8 cellular contexts compared by ENCODE assay signal in the genomic region with DNA sequence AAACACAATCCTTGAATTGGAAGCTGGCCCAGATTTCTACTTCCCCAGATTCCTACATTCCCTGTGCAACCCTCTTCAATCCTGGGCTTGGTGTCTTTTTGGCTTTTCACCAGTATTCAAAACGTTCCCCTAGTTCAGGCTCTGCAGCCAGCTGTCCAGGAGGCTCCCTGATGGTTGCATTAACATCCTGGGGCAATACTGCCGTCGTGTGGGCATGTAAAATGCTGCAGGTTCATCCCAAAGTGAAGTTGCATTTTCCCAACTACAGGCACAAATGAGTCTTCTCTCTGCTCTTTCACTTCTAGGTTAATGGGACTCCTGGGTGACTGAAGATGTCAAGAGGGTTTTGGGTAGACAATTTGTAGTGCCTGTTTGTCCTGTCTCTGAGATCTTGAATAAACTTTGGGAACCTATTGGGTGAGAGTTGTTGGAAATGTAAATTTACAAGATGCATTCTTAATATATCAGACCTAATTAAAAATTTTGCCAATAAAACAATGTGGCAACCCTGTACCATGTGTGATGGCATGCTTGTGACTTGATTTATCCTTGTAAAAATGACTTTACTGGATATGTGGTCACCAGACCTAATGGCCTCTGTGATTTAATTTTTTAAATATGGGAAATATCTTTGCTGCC. TPM values are rescaled to one million over a fixed set of nuclear protein-coding genes. Genes with fewer than 3 reads are reported as not detected.
A peak's percentile ranks its signal among the peaks of the same experiment; 100 is the strongest.
DNase-seq lines count a peak whose midpoint lies in the region; ATAC-seq and TF ChIP-seq lines count a peak whose summit lies in the region.

No MANE protein-coding gene starts in this region.

- no peak overlapping the region for H4K91ac ChIP-seq in trophoblast cell (ENCODE audit: low read depth, low read length)

- intact Hi-C loops in activated CD4-positive, alpha-beta T cell treated with anti-CD3 and anti-CD28 coated beads for 36 hours (cut with DNase I, micrococcal nuclease), result loop anchor here (5.0 kb wide), 1 partner anchor 685 kb away; no protein-coding TSS in a partner anchor
- intact Hi-C loops in posterior vena cava (cut with DNase I), result no loop called here

- H3K27me3 ChIP-seq in trophoblast cell (ENCODE audit: insufficient read depth, low read length), result no peaks in the 10 kb centered on the region

- no peaks in the 10 kb centered on the region for H3K9me3 ChIP-seq in trophoblast cell (ENCODE audit: insufficient read depth, low read depth, low read length)

- no peak for ATAC-seq in activated CD4-positive, alpha-beta T cell treated with anti-CD3 and anti-CD28 coated beads for 36 hours
- no peak for ATAC-seq in effector memory CD8-positive, alpha-beta T cell (replicated peaks)
- no peak for ATAC-seq in GM21737 (IDR thresholded peaks at IDR 0.05; ENCODE audit: unreplicated experiment)

- no peak overlapping the region for H3K18ac ChIP-seq in trophoblast cell (ENCODE audit: low read length)

- H2AK5ac ChIP-seq in trophoblast cell (ENCODE audit: low read length), result no peak overlapping the region

- H4K12ac ChIP-seq in trophoblast cell (ENCODE audit: low read depth, low read length), result no peak overlapping the region

- no peaks in the 10 kb centered on the region for H3K79me2 ChIP-seq in trophoblast cell (ENCODE audit: control insufficient read depth, insufficient read depth, low read length, poor library complexity)

- H3K4ac ChIP-seq in trophoblast cell (ENCODE audit: low read depth, low read length), result no peak overlapping the region

- no peak overlapping the region for H3K4me3 Mint-ChIP-seq in activated CD4-positive, alpha-beta T cell treated with anti-CD3 and anti-CD28 coated beads for 36 hours
- no peak overlapping the region for H3K4me3 Mint-ChIP-seq in chondrocyte (ENCODE audit: unreplicated experiment)
- no peak overlapping the region for H3K4me3 Mint-ChIP-seq in effector memory CD8-positive, alpha-beta T cell

- no peak overlapping the region for H3K9ac ChIP-seq in trophoblast cell (ENCODE audit: low read length)

- no peak overlapping the region for H2BK5ac ChIP-seq in trophoblast cell (ENCODE audit: low read depth, low read length, poor library complexity)

- H2BK120ac ChIP-seq in trophoblast cell (ENCODE audit: insufficient read depth, low read length, poor library complexity), result no peak overlapping the region

- H3K9me3 Mint-ChIP-seq in activated CD4-positive, alpha-beta T cell treated with anti-CD3 and anti-CD28 coated beads for 36 hours (ENCODE audit: low read depth), result no peaks in the 10 kb centered on the region
- H3K9me3 Mint-ChIP-seq in chondrocyte (ENCODE audit: low read depth), result no peaks in the 10 kb centered on the region
- H3K9me3 Mint-ChIP-seq in effector memory CD8-positive, alpha-beta T cell, result no peaks in the 10 kb centered on the region

- WGBS in trophoblast cell (ENCODE audit: extremely low coverage, insufficient coverage, insufficient read length), result no CpG with 5 or more reads among the region's 3 CpGs

- peak; percentile 60 for TF ChIP-seq CTCF in chondrocyte (IDR thresholded peaks at IDR 0.05)

- H3K27me3 Mint-ChIP-seq in activated CD4-positive, alpha-beta T cell treated with anti-CD3 and anti-CD28 coated beads for 36 hours, result peaks cover 6% of the 10 kb centered on the region
- H3K27me3 Mint-ChIP-seq in chondrocyte (ENCODE audit: low read depth), result peaks cover 20% of the 10 kb centered on the region
- H3K27me3 Mint-ChIP-seq in effector memory CD8-positive, alpha-beta T cell, result peaks cover 0 to 6% of the 10 kb centered on the region in 2 donors

- CTCF ChIA-PET in activated CD4-positive, alpha-beta T cell treated with anti-CD3 and anti-CD28 coated beads for 36 hours (lab: Charles Lee), result no interaction called here

- no peaks in the 10 kb centered on the region for H3K4me1 Mint-ChIP-seq in activated CD4-positive, alpha-beta T cell treated with anti-CD3 and anti-CD28 coated beads for 36 hours
- H3K4me1 Mint-ChIP-seq in chondrocyte (ENCODE audit: low read depth), result no peaks in the 10 kb centered on the region
- peaks cover 0 to 2% of the 10 kb centered on the region in 2 donors for H3K4me1 Mint-ChIP-seq in effector memory CD8-positive, alpha-beta T cell (ENCODE audit: low read depth in 2 of 2)

- H4K8ac ChIP-seq in trophoblast cell (ENCODE audit: low read depth, low read length), result no peak overlapping the region

- no peaks in the 10 kb centered on the region for H3K4me1 ChIP-seq in trophoblast cell (ENCODE audit: control insufficient read depth in 1 of 2, insufficient read depth in 2 of 2, low read length in 2 of 2)

- no peak overlapping the region for H3K23ac ChIP-seq in trophoblast cell (ENCODE audit: low read length)

- DNase-seq in activated CD4-positive, alpha-beta T cell treated with anti-CD3 and anti-CD28 coated beads for 36 hours, result peak; percentile 42
- no peak for DNase-seq in activated CD4-positive, alpha-beta T cell treated with anti-CD3 and anti-CD28 coated beads, Interleukin-2, amount 50 U/mL, for 4 hours
- DNase-seq in NCI-H1105 (lab: John Stamatoyannopoulos, UW) (peak; percentile 54), chondrocyte (ENCODE audit: low spot score) (no peak), trophoblast cell (peak; percentile 56 to 73), posterior vena cava (ENCODE audit: low spot score) (no peak)
- DNase-seq in effector memory CD8-positive, alpha-beta T cell, result no peak

- H3K4me3 ChIP-seq in trophoblast cell (ENCODE audit: low read depth, low read length), result no peak overlapping the region

- H3K27ac Mint-ChIP-seq in activated CD4-positive, alpha-beta T cell treated with anti-CD3 and anti-CD28 coated beads for 36 hours, result no peak overlapping the region
- H3K27ac Mint-ChIP-seq in chondrocyte (ENCODE audit: unreplicated experiment), result no peak overlapping the region
- H3K27ac Mint-ChIP-seq in effector memory CD8-positive, alpha-beta T cell, result no peak overlapping the region

- H3K14ac ChIP-seq in trophoblast cell (ENCODE audit: low read length), result no peak overlapping the region

- POLR2A ChIA-PET in activated CD4-positive, alpha-beta T cell treated with anti-CD3 and anti-CD28 coated beads for 36 hours (lab: Charles Lee), result no interaction called here

- no peak overlapping the region for H3K27ac ChIP-seq in trophoblast cell (ENCODE audit: low read depth, low read length)

- H3K36me3 ChIP-seq in trophoblast cell (ENCODE audit: control insufficient read depth in 1 of 2, insufficient read depth in 2 of 2, low read length in 2 of 2), result no peaks in the 10 kb centered on the region

- H3K79me1 ChIP-seq in trophoblast cell (ENCODE audit: low read length), result no peaks in the 10 kb centered on the region

- H3K36me3 Mint-ChIP-seq in activated CD4-positive, alpha-beta T cell treated with anti-CD3 and anti-CD28 coated beads for 36 hours (ENCODE audit: low read depth), result no peaks in the 10 kb centered on the region
- H3K36me3 Mint-ChIP-seq in chondrocyte (ENCODE audit: low read depth), result no peaks in the 10 kb centered on the region
- no peaks in the 10 kb centered on the region for H3K36me3 Mint-ChIP-seq in effector memory CD8-positive, alpha-beta T cell (ENCODE audit: insufficient read depth)

- no peak overlapping the region for H2BK12ac ChIP-seq in trophoblast cell (ENCODE audit: low read length)

- H3K4me2 ChIP-seq in trophoblast cell (ENCODE audit: low read length), result no peak overlapping the region

- no peak overlapping the region for H2AFZ ChIP-seq in trophoblast cell (ENCODE audit: insufficient read depth, low read length, poor library complexity)

RNA-seq across cellular contexts. Expression of a gene that starts 28.6 kb away (rescaled TPM):
- not detected for total RNA-seq in activated CD4-positive, alpha-beta T cell treated with anti-CD3 and anti-CD28 coated beads for 36 hours
- total RNA-seq in chondrocyte, result not detected in 3 replicates
- polyA plus RNA-seq in trophoblast cell (2013), result 1.5 TPM in 2 replicates
- total RNA-seq in posterior vena cava, result not detected

Comparison
In these comparisons a context has a peak if more than half of its experiments do, and no peak if none do; other contexts are left out.
1. DNase-seq: peak in activated CD4-positive, alpha-beta T cell treated with anti-CD3 and anti-CD28 coated beads for 36 hours (single experiment), NCI-H1105 (single experiment) and trophoblast cell (2 of 2); none in activated CD4-positive, alpha-beta T cell treated with anti-CD3 and anti-CD28 coated beads, Interleukin-2, amount 50 U/mL, for 4 hours (0 of 2), chondrocyte (single experiment), posterior vena cava (single experiment) and effector memory CD8-positive, alpha-beta T cell (0 of 3).
2. intact Hi-C loops: an anchor here in activated CD4-positive, alpha-beta T cell treated with anti-CD3 and anti-CD28 coated beads for 36 hours (5.0 kb wide); none called in posterior vena cava.